In the genomic region with DNA sequence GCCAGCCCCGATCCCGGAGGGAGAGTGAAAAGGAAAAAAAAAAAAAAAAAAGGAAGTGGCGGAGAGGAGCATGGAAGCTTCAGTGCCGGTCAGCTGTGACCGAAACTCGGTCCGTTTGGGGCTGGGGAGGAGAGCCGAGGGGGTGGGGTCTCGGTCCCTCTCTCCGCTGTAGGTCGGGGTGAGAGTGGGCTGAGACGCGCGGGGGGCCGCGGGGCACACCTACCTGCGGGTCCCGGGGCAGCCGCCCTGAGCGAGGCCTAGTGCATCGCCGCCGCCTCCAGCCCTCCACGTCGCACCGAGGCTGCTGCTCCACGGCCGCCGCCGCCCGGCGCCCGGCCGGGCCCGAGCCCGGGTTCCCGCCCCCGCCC, we compare ENCODE assay signal across 1 cellular context.
TF ChIP-seq lines count a peak whose summit lies in the region.

No MANE protein-coding gene starts in this region.

TF ChIP-seq in HepG2, 621 proteins besides CTCF, POLR2A, EP300 and RAD21 (continued from another document):
- TF ChIP-seq PHF21A (CRISPR knock-in tag; IDR thresholded peaks at IDR 0.05) (no peak), ZBTB21 (CRISPR knock-in tag; IDR thresholded peaks at IDR 0.05) (no peak), SP1 (IDR thresholded peaks at IDR 0.05) (no peak), SP1 (CRISPR knock-in tag; IDR thresholded peaks at IDR 0.05) (no peak), ZNF10 (CRISPR knock-in tag; IDR thresholded peaks at IDR 0.05; ENCODE audit: borderline replicate concordance, low read depth) (no peak), SMAD3 (CRISPR knock-in tag; IDR thresholded peaks at IDR 0.05) (no peak), ZNF3 (CRISPR knock-in tag; IDR thresholded peaks at IDR 0.05) (no peak), MED13 (CRISPR knock-in tag; IDR thresholded peaks at IDR 0.05) (no peak), NCOA2 (CRISPR knock-in tag; IDR thresholded peaks at IDR 0.05) (no peak), ZNF431 (CRISPR knock-in tag; IDR thresholded peaks at IDR 0.05; ENCODE audit: borderline replicate concordance, low read depth) (no peak), HMGA1 (CRISPR knock-in tag; conservative IDR thresholded peaks at IDR 0.05) (no peak), ZC3H13 (CRISPR knock-in tag; IDR thresholded peaks at IDR 0.05) (no peak), XRCC5 (optimal IDR thresholded peaks at IDR 0.05; ENCODE audit: low read length) (no peak), CHCHD3 (CRISPR knock-in tag; IDR thresholded peaks at IDR 0.05) (no peak), SNRNP70 (IDR thresholded peaks at IDR 0.05; ENCODE audit: low read depth, low read length) (no peak), YEATS2 (CRISPR knock-in tag; IDR thresholded peaks at IDR 0.05; ENCODE audit: borderline replicate concordance) (no peak), ZNF550 (CRISPR knock-in tag; IDR thresholded peaks at IDR 0.05; ENCODE audit: borderline replicate concordance) (no peak), ATF1 (CRISPR knock-in tag; IDR thresholded peaks at IDR 0.05) (no peak), DNMT3B (CRISPR knock-in tag; conservative IDR thresholded peaks at IDR 0.05) (no peak), ZNF709 (CRISPR knock-in tag; IDR thresholded peaks at IDR 0.05) (no peak), KAT2B (IDR thresholded peaks at IDR 0.05; ENCODE audit: borderline replicate concordance, low read depth, low read length) (no peak), POLR2G (IDR thresholded peaks at IDR 0.05; ENCODE audit: low read depth, low read length) (0 out of 2 replicates have a peak, but pooled peaks have one; percentile 0), ZNF788 (CRISPR knock-in tag; IDR thresholded peaks at IDR 0.05; ENCODE audit: borderline replicate concordance) (no peak), ZNF496 (CRISPR knock-in tag; IDR thresholded peaks at IDR 0.05; ENCODE audit: insufficient replicate concordance) (no peak), ZBTB7B (CRISPR knock-in tag; IDR thresholded peaks at IDR 0.05) (no peak; the same call in 1 of the 2 replicates), MLLT10 (CRISPR knock-in tag; IDR thresholded peaks at IDR 0.05) (no peak), U2AF2 (IDR thresholded peaks at IDR 0.05; ENCODE audit: low read depth, low read length) (no peak), MYNN (CRISPR knock-in tag; IDR thresholded peaks at IDR 0.05; ENCODE audit: low read depth) (no peak)
- TF ChIP-seq, protein P1, sequence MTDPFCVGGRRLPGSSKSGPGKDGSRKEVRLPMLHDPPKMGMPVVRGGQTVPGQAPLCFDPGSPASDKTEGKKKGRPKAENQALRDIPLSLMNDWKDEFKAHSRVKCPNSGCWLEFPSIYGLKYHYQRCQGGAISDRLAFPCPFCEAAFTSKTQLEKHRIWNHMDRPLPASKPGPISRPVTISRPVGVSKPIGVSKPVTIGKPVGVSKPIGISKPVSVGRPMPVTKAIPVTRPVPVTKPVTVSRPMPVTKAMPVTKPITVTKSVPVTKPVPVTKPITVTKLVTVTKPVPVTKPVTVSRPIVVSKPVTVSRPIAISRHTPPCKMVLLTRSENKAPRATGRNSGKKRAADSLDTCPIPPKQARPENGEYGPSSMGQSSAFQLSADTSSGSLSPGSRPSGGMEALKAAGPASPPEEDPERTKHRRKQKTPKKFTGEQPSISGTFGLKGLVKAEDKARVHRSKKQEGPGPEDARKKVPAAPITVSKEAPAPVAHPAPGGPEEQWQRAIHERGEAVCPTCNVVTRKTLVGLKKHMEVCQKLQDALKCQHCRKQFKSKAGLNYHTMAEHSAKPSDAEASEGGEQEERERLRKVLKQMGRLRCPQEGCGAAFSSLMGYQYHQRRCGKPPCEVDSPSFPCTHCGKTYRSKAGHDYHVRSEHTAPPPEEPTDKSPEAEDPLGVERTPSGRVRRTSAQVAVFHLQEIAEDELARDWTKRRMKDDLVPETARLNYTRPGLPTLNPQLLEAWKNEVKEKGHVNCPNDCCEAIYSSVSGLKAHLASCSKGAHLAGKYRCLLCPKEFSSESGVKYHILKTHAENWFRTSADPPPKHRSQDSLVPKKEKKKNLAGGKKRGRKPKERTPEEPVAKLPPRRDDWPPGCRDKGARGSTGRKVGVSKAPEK (CRISPR knock-in tag; IDR thresholded peaks at IDR 0.05; ENCODE audit: borderline replicate concordance), result 0 out of 2 replicates have a peak, but pooled peaks have one; percentile 2
- TF ChIP-seq, protein P2, sequence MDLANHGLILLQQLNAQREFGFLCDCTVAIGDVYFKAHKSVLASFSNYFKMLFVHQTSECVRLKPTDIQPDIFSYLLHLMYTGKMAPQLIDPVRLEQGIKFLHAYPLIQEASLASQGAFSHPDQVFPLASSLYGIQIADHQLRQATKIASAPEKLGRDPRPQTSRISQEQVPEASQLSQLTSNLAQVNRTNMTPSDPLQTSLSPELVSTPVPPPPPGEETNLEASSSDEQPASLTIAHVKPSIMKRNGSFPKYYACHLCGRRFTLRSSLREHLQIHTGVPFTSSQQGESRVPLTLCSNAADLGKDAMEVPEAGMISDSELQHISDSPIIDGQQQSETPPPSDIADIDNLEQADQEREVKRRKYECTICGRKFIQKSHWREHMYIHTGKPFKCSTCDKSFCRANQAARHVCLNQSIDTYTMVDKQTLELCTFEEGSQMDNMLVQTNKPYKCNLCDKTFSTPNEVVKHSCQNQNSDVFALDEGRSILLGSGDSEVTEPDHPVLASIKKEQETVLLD (CRISPR knock-in tag; IDR thresholded peaks at IDR 0.05; ENCODE audit: low read depth), result no peak
- TF ChIP-seq, protein P3, sequence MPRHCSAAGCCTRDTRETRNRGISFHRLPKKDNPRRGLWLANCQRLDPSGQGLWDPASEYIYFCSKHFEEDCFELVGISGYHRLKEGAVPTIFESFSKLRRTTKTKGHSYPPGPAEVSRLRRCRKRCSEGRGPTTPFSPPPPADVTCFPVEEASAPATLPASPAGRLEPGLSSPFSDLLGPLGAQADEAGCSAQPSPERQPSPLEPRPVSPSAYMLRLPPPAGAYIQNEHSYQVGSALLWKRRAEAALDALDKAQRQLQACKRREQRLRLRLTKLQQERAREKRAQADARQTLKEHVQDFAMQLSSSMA (CRISPR knock-in tag; IDR thresholded peaks at IDR 0.05), result no peak
- TF ChIP-seq, protein P4, sequence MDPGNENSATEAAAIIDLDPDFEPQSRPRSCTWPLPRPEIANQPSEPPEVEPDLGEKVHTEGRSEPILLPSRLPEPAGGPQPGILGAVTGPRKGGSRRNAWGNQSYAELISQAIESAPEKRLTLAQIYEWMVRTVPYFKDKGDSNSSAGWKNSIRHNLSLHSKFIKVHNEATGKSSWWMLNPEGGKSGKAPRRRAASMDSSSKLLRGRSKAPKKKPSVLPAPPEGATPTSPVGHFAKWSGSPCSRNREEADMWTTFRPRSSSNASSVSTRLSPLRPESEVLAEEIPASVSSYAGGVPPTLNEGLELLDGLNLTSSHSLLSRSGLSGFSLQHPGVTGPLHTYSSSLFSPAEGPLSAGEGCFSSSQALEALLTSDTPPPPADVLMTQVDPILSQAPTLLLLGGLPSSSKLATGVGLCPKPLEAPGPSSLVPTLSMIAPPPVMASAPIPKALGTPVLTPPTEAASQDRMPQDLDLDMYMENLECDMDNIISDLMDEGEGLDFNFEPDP (CRISPR knock-in tag; conservative IDR thresholded peaks at IDR 0.05), result 0 out of 2 replicates have a peak, but pooled peaks have one; percentile 35
- TF ChIP-seq, protein P5, sequence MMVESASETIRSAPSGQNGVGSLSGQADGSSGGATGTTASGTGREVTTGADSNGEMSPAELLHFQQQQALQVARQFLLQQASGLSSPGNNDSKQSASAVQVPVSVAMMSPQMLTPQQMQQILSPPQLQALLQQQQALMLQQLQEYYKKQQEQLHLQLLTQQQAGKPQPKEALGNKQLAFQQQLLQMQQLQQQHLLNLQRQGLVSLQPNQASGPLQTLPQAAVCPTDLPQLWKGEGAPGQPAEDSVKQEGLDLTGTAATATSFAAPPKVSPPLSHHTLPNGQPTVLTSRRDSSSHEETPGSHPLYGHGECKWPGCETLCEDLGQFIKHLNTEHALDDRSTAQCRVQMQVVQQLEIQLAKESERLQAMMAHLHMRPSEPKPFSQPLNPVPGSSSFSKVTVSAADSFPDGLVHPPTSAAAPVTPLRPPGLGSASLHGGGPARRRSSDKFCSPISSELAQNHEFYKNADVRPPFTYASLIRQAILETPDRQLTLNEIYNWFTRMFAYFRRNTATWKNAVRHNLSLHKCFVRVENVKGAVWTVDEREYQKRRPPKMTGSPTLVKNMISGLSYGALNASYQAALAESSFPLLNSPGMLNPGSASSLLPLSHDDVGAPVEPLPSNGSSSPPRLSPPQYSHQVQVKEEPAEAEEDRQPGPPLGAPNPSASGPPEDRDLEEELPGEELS (CRISPR knock-in tag; IDR thresholded peaks at IDR 0.05), result no peak
- TF ChIP-seq, protein P6, sequence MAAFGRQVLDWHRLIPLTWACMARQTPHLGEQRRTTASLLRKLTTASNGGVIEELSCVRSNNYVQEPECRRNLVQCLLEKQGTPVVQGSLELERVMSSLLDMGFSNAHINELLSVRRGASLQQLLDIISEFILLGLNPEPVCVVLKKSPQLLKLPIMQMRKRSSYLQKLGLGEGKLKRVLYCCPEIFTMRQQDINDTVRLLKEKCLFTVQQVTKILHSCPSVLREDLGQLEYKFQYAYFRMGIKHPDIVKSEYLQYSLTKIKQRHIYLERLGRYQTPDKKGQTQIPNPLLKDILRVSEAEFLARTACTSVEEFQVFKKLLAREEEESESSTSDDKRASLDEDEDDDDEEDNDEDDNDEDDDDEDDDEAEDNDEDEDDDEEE (CRISPR knock-in tag; IDR thresholded peaks at IDR 0.05), result no peak
- TF ChIP-seq, protein P7, sequence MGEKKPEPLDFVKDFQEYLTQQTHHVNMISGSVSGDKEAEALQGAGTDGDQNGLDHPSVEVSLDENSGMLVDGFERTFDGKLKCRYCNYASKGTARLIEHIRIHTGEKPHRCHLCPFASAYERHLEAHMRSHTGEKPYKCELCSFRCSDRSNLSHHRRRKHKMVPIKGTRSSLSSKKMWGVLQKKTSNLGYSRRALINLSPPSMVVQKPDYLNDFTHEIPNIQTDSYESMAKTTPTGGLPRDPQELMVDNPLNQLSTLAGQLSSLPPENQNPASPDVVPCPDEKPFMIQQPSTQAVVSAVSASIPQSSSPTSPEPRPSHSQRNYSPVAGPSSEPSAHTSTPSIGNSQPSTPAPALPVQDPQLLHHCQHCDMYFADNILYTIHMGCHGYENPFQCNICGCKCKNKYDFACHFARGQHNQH (CRISPR knock-in tag; IDR thresholded peaks at IDR 0.05), result no peak
- TF ChIP-seq, protein P8, sequence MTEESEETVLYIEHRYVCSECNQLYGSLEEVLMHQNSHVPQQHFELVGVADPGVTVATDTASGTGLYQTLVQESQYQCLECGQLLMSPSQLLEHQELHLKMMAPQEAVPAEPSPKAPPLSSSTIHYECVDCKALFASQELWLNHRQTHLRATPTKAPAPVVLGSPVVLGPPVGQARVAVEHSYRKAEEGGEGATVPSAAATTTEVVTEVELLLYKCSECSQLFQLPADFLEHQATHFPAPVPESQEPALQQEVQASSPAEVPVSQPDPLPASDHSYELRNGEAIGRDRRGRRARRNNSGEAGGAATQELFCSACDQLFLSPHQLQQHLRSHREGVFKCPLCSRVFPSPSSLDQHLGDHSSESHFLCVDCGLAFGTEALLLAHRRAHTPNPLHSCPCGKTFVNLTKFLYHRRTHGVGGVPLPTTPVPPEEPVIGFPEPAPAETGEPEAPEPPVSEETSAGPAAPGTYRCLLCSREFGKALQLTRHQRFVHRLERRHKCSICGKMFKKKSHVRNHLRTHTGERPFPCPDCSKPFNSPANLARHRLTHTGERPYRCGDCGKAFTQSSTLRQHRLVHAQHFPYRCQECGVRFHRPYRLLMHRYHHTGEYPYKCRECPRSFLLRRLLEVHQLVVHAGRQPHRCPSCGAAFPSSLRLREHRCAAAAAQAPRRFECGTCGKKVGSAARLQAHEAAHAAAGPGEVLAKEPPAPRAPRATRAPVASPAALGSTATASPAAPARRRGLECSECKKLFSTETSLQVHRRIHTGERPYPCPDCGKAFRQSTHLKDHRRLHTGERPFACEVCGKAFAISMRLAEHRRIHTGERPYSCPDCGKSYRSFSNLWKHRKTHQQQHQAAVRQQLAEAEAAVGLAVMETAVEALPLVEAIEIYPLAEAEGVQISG (CRISPR knock-in tag; IDR thresholded peaks at IDR 0.05), result no peak
- TF ChIP-seq, protein P9, sequence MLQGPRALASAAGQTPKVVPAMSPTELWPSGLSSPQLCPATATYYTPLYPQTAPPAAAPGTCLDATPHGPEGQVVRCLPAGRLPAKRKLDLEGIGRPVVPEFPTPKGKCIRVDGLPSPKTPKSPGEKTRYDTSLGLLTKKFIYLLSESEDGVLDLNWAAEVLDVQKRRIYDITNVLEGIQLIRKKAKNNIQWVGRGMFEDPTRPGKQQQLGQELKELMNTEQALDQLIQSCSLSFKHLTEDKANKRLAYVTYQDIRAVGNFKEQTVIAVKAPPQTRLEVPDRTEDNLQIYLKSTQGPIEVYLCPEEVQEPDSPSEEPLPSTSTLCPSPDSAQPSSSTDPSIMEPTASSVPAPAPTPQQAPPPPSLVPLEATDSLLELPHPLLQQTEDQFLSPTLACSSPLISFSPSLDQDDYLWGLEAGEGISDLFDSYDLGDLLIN (CRISPR knock-in tag; IDR thresholded peaks at IDR 0.05; ENCODE audit: borderline replicate concordance), result no peak
